23 cellular contexts compared by ENCODE assay signal in the genomic region with DNA sequence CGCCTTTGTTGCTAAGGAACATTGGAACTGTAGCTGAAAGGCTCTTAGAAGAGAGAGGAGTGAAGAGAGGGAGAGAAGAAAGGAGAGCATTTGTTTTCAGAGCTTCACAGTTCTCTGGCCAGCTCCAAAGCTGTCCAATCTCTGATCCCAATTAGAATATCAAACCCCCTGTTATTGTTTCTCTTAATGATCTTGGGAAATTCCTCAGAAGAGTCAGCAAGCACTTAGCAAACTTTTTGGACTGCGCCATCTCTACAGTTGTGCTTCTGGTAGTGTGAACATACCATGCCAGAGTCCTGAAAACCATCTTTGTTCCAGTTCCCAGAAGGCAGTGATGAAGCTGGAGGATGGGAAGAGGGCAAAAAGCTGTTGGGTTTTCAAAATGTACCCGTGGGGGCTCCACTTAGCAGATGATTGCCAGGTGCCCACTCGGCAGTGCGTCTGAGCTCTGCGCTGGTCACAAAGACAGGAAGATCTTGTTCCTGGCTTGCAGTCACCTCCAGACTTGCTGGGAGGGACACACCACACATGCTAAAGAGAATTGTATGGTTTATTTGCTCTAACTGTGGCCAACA.
DNase-seq lines count a peak whose midpoint lies in the region; ATAC-seq and TF ChIP-seq lines count a peak whose summit lies in the region.
"Had no signal": no experiment of that assay in that cellular context is flagged by ENCODE, and none has a peak within 500 bp of the region (broad histone marks: within the 10 kb centered on the region; RNA-seq: fewer than 3 reads in every experiment).

No MANE protein-coding gene starts in this region.

- no peak for ATAC-seq in GM18498 (IDR thresholded peaks at IDR 0.05; ENCODE audit: unreplicated experiment)
- ATAC-seq: stimulated activated naive CD8-positive, alpha-beta T cell treated with anti-CD3 and anti-CD28 coated beads, Interleukin-15, amount 100 ng/mL, for 72 hours had no signal

- TF ChIP-seq CTCF in esophagus muscularis mucosa (IDR thresholded peaks at IDR 0.05) (no peak), foreskin fibroblast (IDR thresholded peaks at IDR 0.05; ENCODE audit: low read depth, low read length) (no peak)

- H2AFZ ChIP-seq in neuronal stem cell (ENCODE audit: low read length) = peak overlapping the region; percentile 67

- H3K18ac ChIP-seq in neuronal stem cell (ENCODE audit: low read length) = peak overlapping the region; percentile 11

- 74% methylated on average over 6 of the region's 6 CpGs for WGBS in esophagus muscularis mucosa
- no CpG with 5 or more reads among the region's 6 CpGs for WGBS in neuronal stem cell (ENCODE audit: extremely low coverage in 2 of 2, insufficient read length in 2 of 2, insufficient replicate concordance in 1 of 2), 2 donors

- no peak overlapping the region for H3K9ac ChIP-seq in neuronal stem cell (ENCODE audit: low read depth, low read length, poor library complexity)
- H3K9ac ChIP-seq: KMS-11 had no signal

- DNase-seq in SKM-1 treated with dmso at 0.1 percent for 144 hours (lab: John Stamatoyannopoulos, UW; ENCODE audit: unreplicated experiment) = peak; percentile 44
- DNase-seq in SKM-1 (lab: John Stamatoyannopoulos, UW; ENCODE audit: unreplicated experiment) = no peak
- peak; percentile 55 for DNase-seq in esophagus muscularis mucosa (ENCODE audit: extremely low spot score)
- no peak for DNase-seq in neuronal stem cell (ENCODE audit: low spot score)
- DNase-seq in foreskin fibroblast = no peak
- DNase-seq in NCI-H526 (lab: John Stamatoyannopoulos, UW) = no peak
- DNase-seq in retina = no peak
- DNase-seq: activated CD4-positive, alpha-beta T cell treated with anti-CD3 and anti-CD28 coated beads for 4 hours; activated naive CD8-positive, alpha-beta T cell treated with anti-CD3 and anti-CD28 coated beads for 36 hours; activated T-cell treated with anti-CD3 and anti-CD28 coated beads for 4 hours; DMS79; MM.1S; NCI-H1436; NCI-H774; stimulated activated naive CD8-positive, alpha-beta T cell treated with anti-CD3 and anti-CD28 coated beads, Interleukin-15, amount 100 ng/mL, for 72 hours; T-helper 2 cell had no signal

- H3K4me2 ChIP-seq in neuronal stem cell (ENCODE audit: insufficient read depth, low read length, poor library complexity, severe bottlenecking) = no peak overlapping the region
- H3K4me2 ChIP-seq: KMS-11 had no signal

- H3K4ac ChIP-seq in neuronal stem cell (ENCODE audit: low read length) = no peak overlapping the region

- no peak for TF ChIP-seq EP300 in esophagus muscularis mucosa (IDR thresholded peaks at IDR 0.05)

- no peak overlapping the region for H3K23ac ChIP-seq in neuronal stem cell (ENCODE audit: low read depth, low read length, poor library complexity)

- H3K79me1 ChIP-seq in neuronal stem cell (ENCODE audit: low read depth, low read length) = no peaks in the 10 kb centered on the region

- no peaks in the 10 kb centered on the region for H3K9me3 ChIP-seq in esophagus muscularis mucosa
- no peaks in the 10 kb centered on the region for H3K9me3 ChIP-seq in neuronal stem cell (replicated peaks in 1 of 2; ENCODE audit: control insufficient read depth in 2 of 2, insufficient read depth in 1 of 2, low read depth in 1 of 2, low read length in 2 of 2)
- H3K9me3 ChIP-seq: ascending aorta, neutrophil, tibial nerve had no signal

- H4K8ac ChIP-seq in neuronal stem cell (ENCODE audit: low read depth, low read length) = no peak overlapping the region

- H3K27me3 ChIP-seq in esophagus muscularis mucosa = peaks cover 0 to 3% (median 0%) of the 10 kb centered on the region in 4 donors
- peaks cover 0 to 12% (median 0%) of the 10 kb centered on the region in 3 experiments for H3K27me3 ChIP-seq in neuronal stem cell (ENCODE audit: control insufficient read depth in 3 of 3, insufficient read depth in 3 of 3, low read depth in 1 of 3, low read length in 3 of 3)
- H3K27me3 ChIP-seq: ascending aorta, neutrophil, tibial nerve had no signal

- no peak overlapping the region for H2BK5ac ChIP-seq in neuronal stem cell (ENCODE audit: low read length)

- H3K4me1 ChIP-seq in esophagus muscularis mucosa = no peaks in the 10 kb centered on the region
- peaks cover 8 to 10% of the 10 kb centered on the region in 2 donors for H3K4me1 ChIP-seq in neuronal stem cell (ENCODE audit: control insufficient read depth in 2 of 2, insufficient read depth in 1 of 2, low read depth in 1 of 2, low read length in 2 of 2)
- H3K4me1 ChIP-seq: ascending aorta had no signal

- H3K36me3 ChIP-seq in esophagus muscularis mucosa = no peaks in the 10 kb centered on the region
- H3K36me3 ChIP-seq in neuronal stem cell (replicated peaks in 1 of 2; ENCODE audit: control insufficient read depth in 2 of 2, insufficient read depth in 2 of 2, low read length in 2 of 2) = no peaks in the 10 kb centered on the region
- H3K36me3 ChIP-seq: ascending aorta, neutrophil, tibial nerve had no signal

- H2BK120ac ChIP-seq in neuronal stem cell (ENCODE audit: low read depth, low read length) = no peak overlapping the region

- H3K4me3 ChIP-seq in esophagus muscularis mucosa = no peak overlapping the region
- H3K4me3 ChIP-seq in neuronal stem cell (ENCODE audit: low read length in 2 of 2) = no peak overlapping the region
- no peak overlapping the region for H3K4me3 ChIP-seq in foreskin fibroblast (ENCODE audit: low read depth in 1 of 2, low read length in 2 of 2)
- H3K4me3 ChIP-seq: ascending aorta, skin epidermis, tibial nerve had no signal

- no peak overlapping the region for H2BK15ac ChIP-seq in neuronal stem cell (ENCODE audit: low read length)

- no peak overlapping the region for H3K27ac ChIP-seq in esophagus muscularis mucosa (replicated peaks in 1 of 4)
- H3K27ac ChIP-seq in neuronal stem cell (replicated peaks; ENCODE audit: low read length) = no peak overlapping the region
- H3K27ac ChIP-seq: ascending aorta, HL-60, KMS-11, neutrophil, tibial nerve had no signal

- H2AK5ac ChIP-seq in neuronal stem cell (ENCODE audit: low read depth, low read length) = no peak overlapping the region

- no peak overlapping the region for H3K14ac ChIP-seq in neuronal stem cell (ENCODE audit: low read length)

- TF ChIP-seq POLR2A in esophagus muscularis mucosa (IDR thresholded peaks at IDR 0.05; ENCODE audit: low read depth) = no peak

- no peak overlapping the region for H4K91ac ChIP-seq in neuronal stem cell (ENCODE audit: low read depth, low read length, poor library complexity)

- H2BK12ac ChIP-seq in neuronal stem cell (ENCODE audit: low read length) = no peak overlapping the region

- intact Hi-C loops in esophagus muscularis mucosa (cut with DNase I) = no loop called here

Comparison
In these comparisons a context has a peak if more than half of its experiments do, and no peak if none do; other contexts are left out.
1. DNase-seq: peak in SKM-1 treated with dmso at 0.1 percent for 144 hours (single experiment) and esophagus muscularis mucosa (single experiment); none in SKM-1 (single experiment), neuronal stem cell (single experiment), foreskin fibroblast (0 of 2), NCI-H526 (0 of 2) and retina (single experiment).